Comparison of ENCODE assay signal across 27 cellular contexts in genomic region chr3:31767920-31768319, GRCh38.
"Had no signal": no experiment of that assay in that cellular context is flagged by ENCODE, and none has a peak within 500 bp of the region (broad histone marks: within the 10 kb centered on the region; RNA-seq: fewer than 3 reads in every experiment).

No MANE protein-coding gene starts in this region.

- H3K27me3 ChIP-seq: brain microvascular endothelial cell, gastroesophageal sphincter, uterus had no signal

- FAIRE-seq: astrocyte, kidney, TTC549 had no signal

- H3K9me3 ChIP-seq: gastroesophageal sphincter, thoracic aorta, uterus had no signal

- H3K27ac Mint-ChIP-seq: activated naive CD8-positive, alpha-beta T cell treated with anti-CD3 and anti-CD28 coated beads, Interleukin-2, amount 10 ng/mL, durations not matched to agents 7 days and 5 days; activated T-cell treated with anti-CD3 and anti-CD28 coated beads, Interleukin-2, amount 50 U/mL, for 72 hours; effector memory CD8-positive, alpha-beta T cell; immature natural killer cell had no signal

- H3K4me3 ChIP-seq: gastroesophageal sphincter, thoracic aorta, uterus had no signal

- H3K27ac ChIP-seq: brain microvascular endothelial cell, gastroesophageal sphincter, thoracic aorta, uterus, VCaP had no signal

- H3K4me1 ChIP-seq: uterus had no signal

- H3K9me3 Mint-ChIP-seq: activated naive CD8-positive, alpha-beta T cell treated with anti-CD3 and anti-CD28 coated beads, Interleukin-2, amount 10 ng/mL, durations not matched to agents 7 days and 5 days; activated T-cell treated with anti-CD3 and anti-CD28 coated beads, Interleukin-2, amount 50 U/mL, for 72 hours; effector memory CD8-positive, alpha-beta T cell; immature natural killer cell; naive thymus-derived CD8-positive, alpha-beta T cell had no signal

- H3K36me3 Mint-ChIP-seq: activated naive CD8-positive, alpha-beta T cell treated with anti-CD3 and anti-CD28 coated beads, Interleukin-2, amount 10 ng/mL, durations not matched to agents 7 days and 5 days; immature natural killer cell; naive thymus-derived CD8-positive, alpha-beta T cell; type B pancreatic cell had no signal

- H3K4me3 Mint-ChIP-seq: activated naive CD8-positive, alpha-beta T cell treated with anti-CD3 and anti-CD28 coated beads, Interleukin-2, amount 10 ng/mL, durations not matched to agents 7 days and 5 days; activated T-cell treated with anti-CD3 and anti-CD28 coated beads, Interleukin-2, amount 50 U/mL, for 72 hours; effector memory CD8-positive, alpha-beta T cell; immature natural killer cell; naive thymus-derived CD8-positive, alpha-beta T cell; type B pancreatic cell had no signal

- ATAC-seq: activated CD4-positive, CD25-positive, alpha-beta regulatory T cell treated with anti-CD3 and anti-CD28 coated beads, Interleukin-2, amount 50 U/mL, for 24 hours; effector memory CD8-positive, alpha-beta T cell; naive thymus-derived CD8-positive, alpha-beta T cell; stimulated activated naive CD8-positive, alpha-beta T cell treated with anti-CD3 and anti-CD28 coated beads, Interleukin-15, Interleukin-2, amounts not matched to agents 100 U/mL and 50 U/mL, for 24 hours had no signal

- H3K36me3 ChIP-seq: brain microvascular endothelial cell, gastroesophageal sphincter, thoracic aorta, uterus had no signal

- DNase-seq: activated CD4-positive, alpha-beta T cell treated with anti-CD3 and anti-CD28 coated beads for 48 hours; activated naive CD4-positive, alpha-beta T cell treated with Interleukin-2 at 50 U/mL for 16 hours; activated naive CD8-positive, alpha-beta T cell treated with anti-CD3 and anti-CD28 coated beads, Interleukin-2, amount 10 ng/mL, durations not matched to agents 7 days and 5 days; activated T-cell treated with anti-CD3 and anti-CD28 coated beads for 4 hours; activated T-cell treated with anti-CD3 and anti-CD28 coated beads, Interleukin-2, amount 50 U/mL, for 72 hours; amniotic stem cell; brain microvascular endothelial cell; cortex of kidney; effector memory CD8-positive, alpha-beta T cell; erythroblast; hippocampal formation; immature natural killer cell; kidney; naive thymus-derived CD8-positive, alpha-beta T cell; right cardiac atrium; stimulated activated CD4-positive, alpha-beta T cell treated with anti-CD3 and anti-CD28 coated beads, Interleukin-15, amount 100 ng/mL, for 24 hours; stimulated activated CD4-positive, alpha-beta T cell treated with anti-CD3 and anti-CD28 coated beads, Interleukin-2, amount 100 ng/mL, for 24 hours; stimulated activated naive CD8-positive, alpha-beta T cell treated with anti-CD3 and anti-CD28 coated beads, Interleukin-15, Interleukin-2, amounts not matched to agents 100 U/mL and 50 U/mL, for 24 hours; T-helper 9 cell; uterus had no signal

- H3K27me3 Mint-ChIP-seq: activated naive CD8-positive, alpha-beta T cell treated with anti-CD3 and anti-CD28 coated beads, Interleukin-2, amount 10 ng/mL, durations not matched to agents 7 days and 5 days; type B pancreatic cell had no signal
